ENCODE assay signal across 23 cellular contexts in the genomic region with DNA sequence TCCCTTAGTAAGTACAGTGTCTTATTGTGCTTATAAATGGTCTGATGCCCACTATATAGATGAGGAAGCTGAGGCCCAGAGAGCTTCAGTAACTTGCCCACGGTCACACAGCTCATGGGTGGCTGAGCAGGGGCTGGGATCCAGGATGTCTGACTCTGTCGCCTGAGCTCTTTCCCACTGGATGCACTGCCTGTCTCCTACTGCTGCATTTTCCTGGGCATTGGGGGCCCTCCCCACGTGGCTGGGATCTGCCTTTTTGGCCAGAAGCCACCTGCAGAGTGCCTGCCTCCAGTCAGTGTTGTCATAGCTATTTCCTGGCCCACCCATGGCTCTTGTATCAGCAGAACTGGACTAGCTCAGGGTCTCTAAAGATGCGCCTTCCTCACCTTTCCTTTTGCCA.
"Had no signal": no experiment of that assay in that cellular context is flagged by ENCODE, and none has a peak within 500 bp of the region (broad histone marks: within the 10 kb centered on the region; RNA-seq: fewer than 3 reads in every experiment).

No MANE protein-coding gene starts in this region.

- ATAC-seq: K562, Panc1, PC-3, T-cell had no signal

- H3K9ac ChIP-seq: KMS-11, SK-N-SH had no signal

- H3K9me3 ChIP-seq: SK-N-SH had no signal

- H3K4me2 ChIP-seq: KMS-11, SK-N-SH had no signal

- FAIRE-seq: K562 had no signal

- H3K36me3 Mint-ChIP-seq: IgD-negative memory B cell, T-cell had no signal

- DNase-seq: Kasumi-1; MM.1S; NCI-H1092 treated with DMSO at 0.1 percent for 48 hours; NCI-H1436; NCI-H187; NCI-H2029; NCI-H2171 treated with DMSO at 0.1 percent for 48 hours; NCI-H345; NCI-H446 treated with DMSO at 0.1 percent for 48 hours; NCI-H510A treated with DMSO at 0.1 percent for 48 hours; NCI-H526; NCI-H748 treated with DMSO at 0.1 percent for 48 hours; NK-92 treated with Interleukin-12 subunit alpha and Interleukin-12 subunit beta, amount 100 ng/mL, for 24 hours; PC-3; SHP77; SK-N-SH; SW 1271; T-cell had no signal

- H3K27ac Mint-ChIP-seq: T-cell had no signal

- H3K4me3 Mint-ChIP-seq: T-cell had no signal

- H3K9me3 Mint-ChIP-seq: T-cell had no signal

- H3K27ac ChIP-seq: KMS-11, RWPE1 had no signal

- H3K4me3 ChIP-seq: K562 had no signal
